In genomic region chr22:30733081-30733680, GRCh38 we compare ENCODE assay signal across 18 cellular contexts. TPM values are rescaled to one million over a fixed set of nuclear protein-coding genes. Genes with fewer than 3 reads are reported as not detected.
A peak's percentile ranks its signal among the peaks of the same experiment; 100 is the strongest.
DNase-seq lines count a peak whose midpoint lies in the region; TF ChIP-seq lines count a peak whose summit lies in the region.
"Had no signal": no experiment of that assay in that cellular context is flagged by ENCODE, and none has a peak within 500 bp of the region (broad histone marks: within the 10 kb centered on the region; RNA-seq: fewer than 3 reads in every experiment).

No MANE protein-coding gene starts in this region.

- no peaks in the 10 kb centered on the region for H3K9me3 ChIP-seq in GM23248 (ENCODE audit: low read depth)
- H3K9me3 ChIP-seq: esophagus squamous epithelium, Peyer's patch, right lobe of liver, upper lobe of right lung had no signal

- H3K4me1 ChIP-seq in GM23248 (ENCODE audit: insufficient read depth): peaks cover 11% of the 10 kb centered on the region
- H3K4me1 ChIP-seq: esophagus squamous epithelium, Peyer's patch, right lobe of liver, upper lobe of right lung had no signal

- no peaks in the 10 kb centered on the region for H3F3A ChIP-seq in GM23248 (ENCODE audit: insufficient read depth)

- H3K4me2 ChIP-seq in GM23248 (ENCODE audit: unreplicated experiment): peak overlapping the region; percentile 33

- no peaks in the 10 kb centered on the region for H4K20me1 ChIP-seq in GM23248 (ENCODE audit: insufficient read depth)

- no peaks in the 10 kb centered on the region for H3K27me3 ChIP-seq in GM23248 (replicated peaks; ENCODE audit: insufficient read depth)
- H3K27me3 ChIP-seq: esophagus squamous epithelium, Peyer's patch, right lobe of liver, upper lobe of right lung had no signal

- no peaks in the 10 kb centered on the region for H3K36me3 ChIP-seq in GM23248 (ENCODE audit: low read depth)
- H3K36me3 ChIP-seq: esophagus squamous epithelium, Peyer's patch, right lobe of liver, upper lobe of right lung had no signal

- TF ChIP-seq CTCF in cardiac fibroblast (IDR thresholded peaks at IDR 0.05; ENCODE audit: low read depth, low read length) (no peak), lower leg skin (IDR thresholded peaks at IDR 0.05) (no peak)

- no peak overlapping the region for H2AFZ ChIP-seq in GM23248

- intact Hi-C loops in lower leg skin (cut with DNase I; ENCODE audit: low total_unique reads): no loop called here

- 72 to 82% methylated on average over 8 of the region's 8 CpGs for WGBS in GM23248 (ENCODE audit: low coverage in 1 of 2, low lambda C conversion rate in 2 of 2, missing lambda C conversion rate in 2 of 2), 2 experiments
- WGBS in lower leg skin, 2 donors: 84 to 93% methylated on average over 8 of the region's 8 CpGs

- H3K9ac ChIP-seq in GM23248: no peak overlapping the region

- H3K4me3 ChIP-seq in GM23248 (no peak overlapping the region), cardiac fibroblast (replicated peaks in 1 of 2; ENCODE audit: low read depth in 2 of 2, low read length in 2 of 2) (no peak overlapping the region), lower leg skin (ENCODE audit: low read depth, poor library complexity, severe bottlenecking) (no peak overlapping the region)
- H3K4me3 ChIP-seq: esophagus squamous epithelium, Peyer's patch, right lobe of liver, upper lobe of right lung had no signal

- H3K27ac ChIP-seq in GM23248: no peak overlapping the region
- H3K27ac ChIP-seq: esophagus squamous epithelium, Peyer's patch, right lobe of liver, upper lobe of right lung had no signal

- in situ Hi-C loops in GM23248 (cut with MboI): no loop called here

- no peak for TF ChIP-seq POLR2A in lower leg skin (IDR thresholded peaks at IDR 0.05)

- H3K9me2 ChIP-seq in GM23248 (ENCODE audit: insufficient read depth): no peaks in the 10 kb centered on the region

- no peaks in the 10 kb centered on the region for H3K79me2 ChIP-seq in GM23248 (ENCODE audit: insufficient read depth)

- DNase-seq in GM23248 (peak; percentile 65), NOMO-1 treated with DMSO at 0.1 percent for 48 hours (lab: John Stamatoyannopoulos, UW; ENCODE audit: unreplicated experiment) (peak; percentile 52), cardiac fibroblast (ENCODE audit: low read depth in 2 of 2) (peak; percentile 59 to 72), pulmonary artery endothelial cell (ENCODE audit: low read depth, low spot score) (peak; percentile 43), lower leg skin (ENCODE audit: low spot score in 2 of 2) (no peak), mucosa of gallbladder (ENCODE audit: low spot score) (no peak), NCI-H2029 treated with DMSO at 0.1 percent for 48 hours (lab: John Stamatoyannopoulos, UW) (no peak), hepatic stellate cell (ENCODE audit: low spot score) (no peak)
- DNase-seq: activated CD4-positive, alpha-beta T cell treated with anti-CD3 and anti-CD28 coated beads for 4 hours; activated naive CD8-positive, alpha-beta T cell treated with anti-CD3 and anti-CD28 coated beads for 36 hours; esophagus squamous epithelium; natural killer cell; NCI-H146; NCI-H510A treated with DMSO at 0.1 percent for 48 hours; Peyer's patch; right lobe of liver; stimulated activated CD4-positive, alpha-beta T cell treated with anti-CD3 and anti-CD28 coated beads, Interleukin-2, amount 100 ng/mL, for 48 hours; upper lobe of right lung had no signal

RNA-seq across cellular contexts. Expression of gene OSBP2, which starts 38.5 kb away (rescaled TPM):
- 1.1 and 2.0 TPM in 2 replicates for total RNA-seq in GM23248 (2014; rRNA removed; shearing (Covaris generic))
- polyA plus RNA-seq in GM23248 (2016; fragmentation: Nextera tagmentation; extraction: Ambion mirVana): 0.65 and 1.3 TPM in 2 replicates
- total RNA-seq in pulmonary artery endothelial cell (5.9 and 7.3 TPM in 2 replicates), lower leg skin (10 to 100 TPM in 2 of 4 donors, 1 to 10 TPM in 2; 7.2 to 13.3 (median 10.0) TPM), mucosa of gallbladder (10.4 TPM)

Comparison
In these comparisons a context has a peak if more than half of its experiments do, and no peak if none do; other contexts are left out.
1. DNase-seq: peak in GM23248 (single experiment), NOMO-1 treated with DMSO at 0.1 percent for 48 hours (single experiment), cardiac fibroblast (2 of 2) and pulmonary artery endothelial cell (single experiment); none in lower leg skin (0 of 2), mucosa of gallbladder (single experiment), NCI-H2029 treated with DMSO at 0.1 percent for 48 hours (single experiment) and hepatic stellate cell (single experiment).